33 cellular contexts compared by ENCODE assay signal in genomic region chr6:24613361-24614047, GRCh38. TPM values are rescaled to one million over a fixed set of nuclear protein-coding genes. Genes with fewer than 3 reads are reported as not detected.
"Had no signal": no experiment of that assay in that cellular context is flagged by ENCODE, and none has a peak within 500 bp of the region (broad histone marks: within the 10 kb centered on the region; RNA-seq: fewer than 3 reads in every experiment).

No MANE protein-coding gene starts in this region.

- H3K27me3 ChIP-seq: testis, transverse colon had no signal

- DNase-seq: activated CD4-positive, alpha-beta T cell treated with anti-CD3 and anti-CD28 coated beads, Interleukin-2, amount 50 U/mL, for 1 hour; activated CD8-positive, alpha-beta T cell treated with anti-CD3 and anti-CD28 coated beads for 36 hours; activated gamma-delta T cell treated with Interleukin-2 at 50 U/mL for 16 hours; activated naive CD4-positive, alpha-beta T cell treated with anti-CD3 and anti-CD28 coated beads, Interleukin-2, amount 50 U/mL, for 16 hours; activated T-cell treated with anti-CD3 and anti-CD28 coated beads, Interleukin-2, amount 50 U/mL, for 4 hours; amniotic stem cell; cortex of kidney; endodermal cell; foreskin keratinocyte; left lung; mucosa of descending colon; stimulated activated CD4-positive, alpha-beta T cell treated with anti-CD3 and anti-CD28 coated beads, Interleukin-12 subunit alpha, Interleukin-12 subunit beta, amount 100 ng/mL, for 4 hours; stimulated activated CD4-positive, alpha-beta T cell treated with anti-CD3 and anti-CD28 coated beads, Interleukin-4, amount 100 ng/mL, for 1 hour; stimulated activated naive CD8-positive, alpha-beta T cell treated with anti-CD3 and anti-CD28 coated beads, Interleukin-15, Interleukin-2, amounts not matched to agents 100 U/mL and 50 U/mL, for 24 hours; T-helper 9 cell; transverse colon had no signal

- H3K4me1 ChIP-seq: foreskin keratinocyte, left lung, testis, transverse colon had no signal

- H3K9me3 ChIP-seq: left lung, mucosa of descending colon, neutrophil, testis, transverse colon had no signal

- H3K27me3 Mint-ChIP-seq: progenitor cell of endocrine pancreas had no signal

- H3K36me3 Mint-ChIP-seq: natural killer cell treated with Interleukin-12 subunit alpha and Interleukin-12 subunit beta and Interleukin-15 and Interleukin-18, amount 100 ng/mL, for 72 hours had no signal

- H3K4me3 ChIP-seq: left lung, lung, mucosa of descending colon, skin epidermis, transverse colon had no signal

- H3K4me3 Mint-ChIP-seq: activated CD8-positive, alpha-beta T cell treated with anti-CD3 and anti-CD28 coated beads for 36 hours; activated T-cell treated with anti-CD3 and anti-CD28 coated beads, Interleukin-2, amount 50 U/mL, for 4 hours; activated T-helper 17 cell treated with anti-CD3 and anti-CD28 coated beads, Interleukin-2, amount 50 U/mL, for 72 hours; endodermal cell; natural killer cell treated with Interleukin-12 subunit alpha and Interleukin-12 subunit beta and Interleukin-15 and Interleukin-18, amount 100 ng/mL, for 72 hours had no signal

- H3K27ac Mint-ChIP-seq: activated CD8-positive, alpha-beta T cell treated with anti-CD3 and anti-CD28 coated beads for 36 hours; activated T-helper 17 cell treated with anti-CD3 and anti-CD28 coated beads, Interleukin-2, amount 50 U/mL, for 72 hours; endodermal cell; natural killer cell treated with Interleukin-12 subunit alpha and Interleukin-12 subunit beta and Interleukin-15 and Interleukin-18, amount 100 ng/mL, for 72 hours; progenitor cell of endocrine pancreas had no signal

- H3K27ac ChIP-seq: foreskin keratinocyte, left lung, neutrophil, skin epidermis, testis, transverse colon had no signal

- ATAC-seq: activated CD8-positive, alpha-beta T cell treated with anti-CD3 and anti-CD28 coated beads for 36 hours; activated T-cell treated with anti-CD3 and anti-CD28 coated beads, Interleukin-2, amount 50 U/mL, for 4 hours; activated T-helper 17 cell treated with anti-CD3 and anti-CD28 coated beads, Interleukin-2, amount 50 U/mL, for 72 hours; esophagus mucosa; foreskin keratinocyte; left lung; mucosa of descending colon; natural killer cell treated with Interleukin-12 subunit alpha and Interleukin-12 subunit beta and Interleukin-15 and Interleukin-18, amount 100 ng/mL, for 72 hours; sciatic nerve had no signal

- H3K36me3 ChIP-seq: left lung, neutrophil, transverse colon had no signal

- FAIRE-seq: astrocyte, bronchial epithelial cell, islet of Langerhans, urothelium cell line had no signal

RNA-seq across cellular contexts. Expression of gene KIAA0319, which starts 32.5 kb away (rescaled TPM):
- total RNA-seq: esophagus mucosa; foreskin keratinocyte; glomerular endothelial cell; osteocyte; renal cortical epithelial cell; T-helper 1 cell treated with Interleukin-12 subunit alpha and Interleukin-12 subunit beta and Interleukin-4 antibody, amounts not matched to agents 30 ng/mL and 1 ng/mL, for 36 hours had no signal
- polyA plus RNA-seq: foreskin keratinocyte had no signal
